ENCODE assay signal across 25 cellular contexts in genomic region chr18:6242004-6242403, GRCh38.
"Had no signal": no experiment of that assay in that cellular context is flagged by ENCODE, and none has a peak within 500 bp of the region (broad histone marks: within the 10 kb centered on the region; RNA-seq: fewer than 3 reads in every experiment).

No MANE protein-coding gene starts in this region.

- H3K27me3 ChIP-seq: left lung, ovary, right atrium auricular region, right lobe of liver, stomach, testis, thyroid gland, transverse colon, upper lobe of left lung had no signal

- H3K27ac ChIP-seq: left lung, lower lobe of right lung, ovary, right atrium auricular region, right lobe of liver, stomach, testis, thyroid gland, transverse colon, upper lobe of left lung had no signal

- H3K27ac Mint-ChIP-seq: nephron progenitor cell; progenitor cell of endocrine pancreas; stimulated activated naive B cell treated with anti-CD40 and anti-IgM and Interleukin-4, amounts not matched to agents 10 μg/mL and 1 μg/mL and 100 μg/mL, for 72 hours had no signal

- H3K9me3 Mint-ChIP-seq: naive B cell; natural killer cell; nephron progenitor cell; stimulated activated naive B cell treated with anti-CD40 and anti-IgM and Interleukin-4, amounts not matched to agents 10 μg/mL and 1 μg/mL and 100 μg/mL, for 72 hours had no signal

- H3K4me3 Mint-ChIP-seq: naive B cell; natural killer cell; nephron progenitor cell; stimulated activated naive B cell treated with anti-CD40 and anti-IgM and Interleukin-4, amounts not matched to agents 10 μg/mL and 1 μg/mL and 100 μg/mL, for 72 hours had no signal

- H3K9me3 ChIP-seq: left lung, lower lobe of right lung, ovary, right atrium auricular region, right lobe of liver, stomach, testis, thyroid gland, transverse colon, upper lobe of left lung had no signal

- FAIRE-seq: kidney had no signal

- DNase-seq: hippocampal formation; kidney; left colon; lower lobe of right lung; mammary epithelial cell; mesenchymal stem cell; naive B cell; natural killer cell; nephron progenitor cell; ovary; right lobe of liver; stimulated activated CD4-positive, alpha-beta T cell treated with anti-CD3 and anti-CD28 coated beads, Interleukin-1b, Interleukin-23, amount 100 ng/mL, for 48 hours; stimulated activated CD4-positive, alpha-beta T cell treated with anti-CD3 and anti-CD28 coated beads, Interleukin-2, amount 100 ng/mL, for 48 hours; stimulated activated CD4-positive, alpha-beta T cell treated with anti-CD3 and anti-CD28 coated beads, Interleukin-4, amount 100 ng/mL, for 4 hours; stimulated activated naive B cell treated with anti-CD40 and anti-IgM and Interleukin-4, amounts not matched to agents 10 μg/mL and 1 μg/mL and 100 μg/mL, for 72 hours; stimulated activated naive CD8-positive, alpha-beta T cell treated with anti-CD3 and anti-CD28 coated beads, Interleukin-15, Interleukin-2, amounts not matched to agents 100 U/mL and 50 U/mL, for 24 hours; stomach; testis; thyroid gland; transverse colon had no signal

- H3K27me3 Mint-ChIP-seq: naive B cell; progenitor cell of endocrine pancreas; stimulated activated naive B cell treated with anti-CD40 and anti-IgM and Interleukin-4, amounts not matched to agents 10 μg/mL and 1 μg/mL and 100 μg/mL, for 72 hours had no signal

- H3K4me2 ChIP-seq: smooth muscle cell had no signal

- H3K4me1 ChIP-seq: left lung, lower lobe of right lung, right atrium auricular region, right lobe of liver, stomach, testis, transverse colon, upper lobe of left lung had no signal

- H3K36me3 ChIP-seq: lower lobe of right lung, ovary, right atrium auricular region, thyroid gland, transverse colon had no signal

- H3K4me1 Mint-ChIP-seq: naive B cell; stimulated activated naive B cell treated with anti-CD40 and anti-IgM and Interleukin-4, amounts not matched to agents 10 μg/mL and 1 μg/mL and 100 μg/mL, for 72 hours had no signal

- H3K4me3 ChIP-seq: left lung, lower lobe of right lung, ovary, right atrium auricular region, right lobe of liver, smooth muscle cell, stomach, testis, thyroid gland, transverse colon, upper lobe of left lung had no signal

- ATAC-seq: left colon; left lung; lower lobe of right lung; natural killer cell; stimulated activated naive B cell treated with anti-CD40 and anti-IgM and Interleukin-4, amounts not matched to agents 10 μg/mL and 1 μg/mL and 100 μg/mL, for 72 hours; stimulated activated naive CD8-positive, alpha-beta T cell treated with anti-CD3 and anti-CD28 coated beads, Interleukin-15, Interleukin-2, amounts not matched to agents 100 U/mL and 50 U/mL, for 24 hours had no signal

- H3K36me3 Mint-ChIP-seq: natural killer cell had no signal
